Comparison of ENCODE assay signal across 10 cellular contexts in genomic region chr1:222404710-222405109, GRCh38.
DNase-seq lines count a peak whose midpoint lies in the region; ATAC-seq and TF ChIP-seq lines count a peak whose summit lies in the region.
"Had no signal": no experiment of that assay in that cellular context is flagged by ENCODE, and none has a peak within 500 bp of the region (broad histone marks: within the 10 kb centered on the region; RNA-seq: fewer than 3 reads in every experiment).

No MANE protein-coding gene starts in this region.

- H3K4me3 ChIP-seq in GM12875 (ENCODE audit: low read depth, low read length) (peak overlapping the region; percentile 3), WI38 (ENCODE audit: low read depth, low read length) (peak overlapping the region; percentile 18; the same call in 1 of the 2 replicates)
- H3K4me3 ChIP-seq: gastrocnemius medialis had no signal

- DNase-seq in islet precursor cell (no peak), SK-N-DZ (ENCODE audit: low spot score) (no peak)
- DNase-seq in activated CD4-positive, alpha-beta T cell treated with anti-CD3 and anti-CD28 coated beads, Interleukin-2, amount 50 U/mL, for 4 hours = no peak
- DNase-seq: gastrocnemius medialis, NCI-H1105 had no signal

- ATAC-seq in GM19438 (IDR thresholded peaks at IDR 0.05; ENCODE audit: low read depth, unreplicated experiment) (peak; percentile 93), HG03064 (IDR thresholded peaks at IDR 0.05; ENCODE audit: low read depth, unreplicated experiment) (peak; percentile 75), GM19023 (IDR thresholded peaks at IDR 0.05; ENCODE audit: unreplicated experiment) (no peak)
- ATAC-seq: gastrocnemius medialis had no signal

- TF ChIP-seq CTCF in GM12875 (IDR thresholded peaks at IDR 0.05; ENCODE audit: borderline replicate concordance, insufficient read depth, low read depth, low read length) (no peak), WI38 (IDR thresholded peaks at IDR 0.05; ENCODE audit: low read depth, low read length) (no peak)
